In the genomic region with DNA sequence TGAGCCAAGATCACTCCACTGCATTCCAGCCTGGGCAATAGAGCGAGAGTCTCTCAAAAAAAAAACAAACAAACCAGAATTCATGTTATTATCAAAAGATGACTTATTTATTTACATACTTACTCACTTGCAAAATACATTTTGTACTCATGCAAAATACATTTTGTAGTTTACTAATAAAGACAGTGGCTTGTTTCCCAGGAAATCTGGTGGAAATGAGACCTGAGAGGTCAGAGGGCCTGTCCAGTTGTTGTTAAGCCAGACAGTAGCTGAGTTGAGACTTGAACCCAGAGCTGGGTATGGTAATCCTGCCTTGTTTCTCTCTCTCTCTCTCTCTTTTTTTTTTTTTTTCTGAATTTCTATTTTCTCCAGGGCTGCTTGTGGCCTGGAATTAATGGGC, we compare ENCODE assay signal across 28 cellular contexts. TPM values are rescaled to one million over a fixed set of nuclear protein-coding genes. Genes with fewer than 3 reads are reported as not detected.
"Had no signal": no experiment of that assay in that cellular context is flagged by ENCODE, and none has a peak within 500 bp of the region (broad histone marks: within the 10 kb centered on the region; RNA-seq: fewer than 3 reads in every experiment).

No MANE protein-coding gene starts in this region.

- ATAC-seq: activated CD8-positive, alpha-beta T cell treated with anti-CD3 and anti-CD28 coated beads for 36 hours; activated naive CD8-positive, alpha-beta T cell treated with anti-CD3 and anti-CD28 coated beads, Interleukin-2, amount 50 U/mL, for 24 hours had no signal

- H3K4me1 Mint-ChIP-seq: activated naive CD8-positive, alpha-beta T cell treated with anti-CD3 and anti-CD28 coated beads, Interleukin-2, amount 10 ng/mL, durations not matched to agents 7 days and 5 days had no signal

- DNase-seq: activated B cell treated with CpG ODN at 0.5 μM for 24 hours; activated CD4-positive, alpha-beta memory T cell treated with anti-CD3 and anti-CD28 coated beads for 36 hours; activated CD4-positive, alpha-beta T cell treated with anti-CD3 and anti-CD28 coated beads for 4 hours; activated CD4-positive, alpha-beta T cell treated with anti-CD3 and anti-CD28 coated beads, Interleukin-2, amount 50 U/mL, for 1 hour; activated CD4-positive, alpha-beta T cell treated with anti-CD3 and anti-CD28 coated beads, Interleukin-2, amount 50 U/mL, for 4 hours; activated CD4-positive, CD25-positive, alpha-beta regulatory T cell treated with anti-CD3 and anti-CD28 coated beads, Interleukin-2, amount 50 U/mL, for 72 hours; activated CD8-positive, alpha-beta memory T cell treated with anti-CD3 and anti-CD28 coated beads, Interleukin-2, amount 50 U/mL, for 4 hours; activated CD8-positive, alpha-beta T cell treated with anti-CD3 and anti-CD28 coated beads for 36 hours; activated effector memory CD4-positive, alpha-beta T cell treated with Interleukin-2 at 50 U/mL for 16 hours; activated gamma-delta T cell; activated naive CD4-positive, alpha-beta T cell treated with anti-CD3 and anti-CD28 coated beads, Interleukin-2, amount 10 ng/mL, durations not matched to agents 7 days and 5 days; activated naive CD4-positive, alpha-beta T cell treated with Interleukin-2 at 50 U/mL for 16 hours; activated naive CD8-positive, alpha-beta T cell treated with anti-CD3 and anti-CD28 coated beads, Interleukin-2, amount 10 ng/mL, durations not matched to agents 7 days and 5 days; activated naive CD8-positive, alpha-beta T cell treated with anti-CD3 and anti-CD28 coated beads, Interleukin-2, amount 50 U/mL, for 24 hours; activated T-cell treated with anti-CD3 and anti-CD28 coated beads, Interleukin-2, amount 50 U/mL, for 24 hours; activated T-cell treated with anti-CD3 and anti-CD28 coated beads, Interleukin-2, amount 50 U/mL, for 48 hours; amygdala; anterior cingulate cortex; central memory CD4-positive, alpha-beta T cell; T-helper 2 cell; T-helper 9 cell had no signal

- H3K4me1 ChIP-seq: ascending aorta had no signal

- H3K27ac ChIP-seq: ascending aorta, VCaP had no signal

- H3K4me3 Mint-ChIP-seq: activated B cell treated with CpG ODN at 0.5 μM for 24 hours; activated CD4-positive, alpha-beta memory T cell treated with anti-CD3 and anti-CD28 coated beads for 36 hours; activated CD4-positive, alpha-beta T cell treated with anti-CD3 and anti-CD28 coated beads, Interleukin-2, amount 10 ng/mL, durations not matched to agents 24 days and 14 days; activated CD8-positive, alpha-beta T cell treated with anti-CD3 and anti-CD28 coated beads for 36 hours; activated naive CD4-positive, alpha-beta T cell treated with anti-CD3 and anti-CD28 coated beads, Interleukin-2, amount 10 ng/mL, durations not matched to agents 7 days and 5 days; activated naive CD4-positive, alpha-beta T cell treated with anti-CD3 and anti-CD28 coated beads, Interleukin-2, amount 50 U/mL, for 24 hours; activated naive CD8-positive, alpha-beta T cell; activated naive CD8-positive, alpha-beta T cell treated with anti-CD3 and anti-CD28 coated beads, Interleukin-2, amount 10 ng/mL, durations not matched to agents 7 days and 5 days; activated naive CD8-positive, alpha-beta T cell treated with anti-CD3 and anti-CD28 coated beads, Interleukin-2, amount 50 U/mL, for 24 hours; activated T-cell treated with anti-CD3 and anti-CD28 coated beads, Interleukin-2, amount 50 U/mL, for 24 hours; brain; T-helper 2 cell treated with Interferon-gamma antibody and Interleukin-4, amounts not matched to agents 5 μg/mL and 100 μg/mL, for 36 hours had no signal

- H3K27ac Mint-ChIP-seq: activated B cell treated with CpG ODN at 0.5 μM for 24 hours; activated CD4-positive, alpha-beta memory T cell treated with anti-CD3 and anti-CD28 coated beads for 36 hours; activated CD4-positive, alpha-beta T cell treated with anti-CD3 and anti-CD28 coated beads, Interleukin-2, amount 10 ng/mL, durations not matched to agents 24 days and 14 days; activated CD8-positive, alpha-beta T cell treated with anti-CD3 and anti-CD28 coated beads for 36 hours; activated naive CD4-positive, alpha-beta T cell treated with anti-CD3 and anti-CD28 coated beads, Interleukin-2, amount 10 ng/mL, durations not matched to agents 7 days and 5 days; activated naive CD4-positive, alpha-beta T cell treated with anti-CD3 and anti-CD28 coated beads, Interleukin-2, amount 50 U/mL, for 24 hours; activated naive CD8-positive, alpha-beta T cell; activated naive CD8-positive, alpha-beta T cell treated with anti-CD3 and anti-CD28 coated beads, Interleukin-2, amount 10 ng/mL, durations not matched to agents 7 days and 5 days; activated naive CD8-positive, alpha-beta T cell treated with anti-CD3 and anti-CD28 coated beads, Interleukin-2, amount 50 U/mL, for 24 hours; activated T-cell treated with anti-CD3 and anti-CD28 coated beads, Interleukin-2, amount 50 U/mL, for 24 hours; T-helper 2 cell treated with Interferon-gamma antibody and Interleukin-4, amounts not matched to agents 5 μg/mL and 100 μg/mL, for 36 hours had no signal

- H3K4me3 ChIP-seq: ascending aorta had no signal

- H3K27me3 Mint-ChIP-seq: activated B cell treated with CpG ODN at 0.5 μM for 24 hours; activated CD4-positive, alpha-beta memory T cell treated with anti-CD3 and anti-CD28 coated beads for 36 hours; activated CD4-positive, alpha-beta T cell treated with anti-CD3 and anti-CD28 coated beads, Interleukin-2, amount 10 ng/mL, durations not matched to agents 24 days and 14 days; activated CD8-positive, alpha-beta T cell treated with anti-CD3 and anti-CD28 coated beads for 36 hours; activated naive CD4-positive, alpha-beta T cell treated with anti-CD3 and anti-CD28 coated beads, Interleukin-2, amount 10 ng/mL, durations not matched to agents 7 days and 5 days; activated naive CD4-positive, alpha-beta T cell treated with anti-CD3 and anti-CD28 coated beads, Interleukin-2, amount 50 U/mL, for 24 hours; activated naive CD8-positive, alpha-beta T cell; activated naive CD8-positive, alpha-beta T cell treated with anti-CD3 and anti-CD28 coated beads, Interleukin-2, amount 10 ng/mL, durations not matched to agents 7 days and 5 days; activated naive CD8-positive, alpha-beta T cell treated with anti-CD3 and anti-CD28 coated beads, Interleukin-2, amount 50 U/mL, for 24 hours; activated T-cell treated with anti-CD3 and anti-CD28 coated beads, Interleukin-2, amount 50 U/mL, for 24 hours; brain had no signal

- H3K9me3 ChIP-seq: ascending aorta had no signal

- H3K27me3 ChIP-seq: ascending aorta had no signal

RNA-seq across cellular contexts. Expression of a gene that starts 29.5 kb away (rescaled TPM):
- total RNA-seq: ascending aorta had no signal
